Comparison of ENCODE assay signal across 1 cellular context in genomic region chr2:24307961-24308360, GRCh38.
TF ChIP-seq lines count a peak whose summit lies in the region.

No MANE protein-coding gene starts in this region.

TF ChIP-seq in WTC11, 78 proteins besides CTCF, POLR2A, EP300 and RAD21 (continued from another document):
- TF ChIP-seq, protein P1, sequence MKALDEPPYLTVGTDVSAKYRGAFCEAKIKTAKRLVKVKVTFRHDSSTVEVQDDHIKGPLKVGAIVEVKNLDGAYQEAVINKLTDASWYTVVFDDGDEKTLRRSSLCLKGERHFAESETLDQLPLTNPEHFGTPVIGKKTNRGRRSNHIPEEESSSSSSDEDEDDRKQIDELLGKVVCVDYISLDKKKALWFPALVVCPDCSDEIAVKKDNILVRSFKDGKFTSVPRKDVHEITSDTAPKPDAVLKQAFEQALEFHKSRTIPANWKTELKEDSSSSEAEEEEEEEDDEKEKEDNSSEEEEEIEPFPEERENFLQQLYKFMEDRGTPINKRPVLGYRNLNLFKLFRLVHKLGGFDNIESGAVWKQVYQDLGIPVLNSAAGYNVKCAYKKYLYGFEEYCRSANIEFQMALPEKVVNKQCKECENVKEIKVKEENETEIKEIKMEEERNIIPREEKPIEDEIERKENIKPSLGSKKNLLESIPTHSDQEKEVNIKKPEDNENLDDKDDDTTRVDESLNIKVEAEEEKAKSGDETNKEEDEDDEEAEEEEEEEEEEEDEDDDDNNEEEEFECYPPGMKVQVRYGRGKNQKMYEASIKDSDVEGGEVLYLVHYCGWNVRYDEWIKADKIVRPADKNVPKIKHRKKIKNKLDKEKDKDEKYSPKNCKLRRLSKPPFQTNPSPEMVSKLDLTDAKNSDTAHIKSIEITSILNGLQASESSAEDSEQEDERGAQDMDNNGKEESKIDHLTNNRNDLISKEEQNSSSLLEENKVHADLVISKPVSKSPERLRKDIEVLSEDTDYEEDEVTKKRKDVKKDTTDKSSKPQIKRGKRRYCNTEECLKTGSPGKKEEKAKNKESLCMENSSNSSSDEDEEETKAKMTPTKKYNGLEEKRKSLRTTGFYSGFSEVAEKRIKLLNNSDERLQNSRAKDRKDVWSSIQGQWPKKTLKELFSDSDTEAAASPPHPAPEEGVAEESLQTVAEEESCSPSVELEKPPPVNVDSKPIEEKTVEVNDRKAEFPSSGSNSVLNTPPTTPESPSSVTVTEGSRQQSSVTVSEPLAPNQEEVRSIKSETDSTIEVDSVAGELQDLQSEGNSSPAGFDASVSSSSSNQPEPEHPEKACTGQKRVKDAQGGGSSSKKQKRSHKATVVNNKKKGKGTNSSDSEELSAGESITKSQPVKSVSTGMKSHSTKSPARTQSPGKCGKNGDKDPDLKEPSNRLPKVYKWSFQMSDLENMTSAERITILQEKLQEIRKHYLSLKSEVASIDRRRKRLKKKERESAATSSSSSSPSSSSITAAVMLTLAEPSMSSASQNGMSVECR (CRISPR knock-in tag; IDR thresholded peaks at IDR 0.05; ENCODE audit: borderline replicate concordance): no peak
